Comparison of ENCODE assay signal across 16 cellular contexts in genomic region chr11:77130763-77131513, GRCh38. TPM values are rescaled to one million over a fixed set of nuclear protein-coding genes. Genes with fewer than 3 reads are reported as not detected.
DNase-seq lines count a peak whose midpoint lies in the region; ATAC-seq and TF ChIP-seq lines count a peak whose summit lies in the region.
"Had no signal": no experiment of that assay in that cellular context is flagged by ENCODE, and none has a peak within 500 bp of the region (broad histone marks: within the 10 kb centered on the region; RNA-seq: fewer than 3 reads in every experiment).

No MANE protein-coding gene starts in this region.

- peaks cover 28% of the 10 kb centered on the region for H3K4me1 ChIP-seq in adipocyte (ENCODE audit: control insufficient read depth, insufficient read depth, low read length)
- peaks cover 5% of the 10 kb centered on the region for H3K4me1 ChIP-seq in parathyroid adenoma

- H3K4me3 ChIP-seq in adipocyte (ENCODE audit: low read length), result no peak overlapping the region
- no peak overlapping the region for H3K4me3 ChIP-seq in parathyroid adenoma (ENCODE audit: low read depth, low read length)
- no peak overlapping the region for H3K4me3 ChIP-seq in H7 (ENCODE audit: insufficient read depth, low read depth, low read length)
- H3K4me3 ChIP-seq: coronary artery, lower lobe of right lung had no signal

- no peaks in the 10 kb centered on the region for H3K79me2 ChIP-seq in parathyroid adenoma

- intact Hi-C loops in Right ventricle myocardium superior (cut with DNase I), result no loop called here

- H3K27ac ChIP-seq in parathyroid adenoma, result no peak overlapping the region
- H3K27ac ChIP-seq: lower lobe of right lung had no signal

- DNase-seq in EH (ENCODE audit: low read depth) (peak; percentile 74), adipocyte (ENCODE audit: low read depth) (peak; percentile 23), Right ventricle myocardium superior (peak; percentile 87), iPS-NIHi7 (ENCODE audit: extremely low spot score) (no peak), H7 (no peak), NCI-H2029 (lab: John Stamatoyannopoulos, UW) (no peak)
- DNase-seq: activated effector memory CD4-positive, alpha-beta T cell treated with Interleukin-2 at 50 U/mL for 16 hours; CD8-positive, alpha-beta T cell; lower lobe of right lung; NCI-H2081 treated with DMSO at 0.1 percent for 48 hours; stimulated activated CD4-positive, alpha-beta T cell treated with anti-CD3 and anti-CD28 coated beads, Interleukin-1b, Interleukin-23, amount 100 ng/mL, for 48 hours had no signal

- H3K9ac ChIP-seq in adipocyte (ENCODE audit: low read length) (no peak overlapping the region), parathyroid adenoma (no peak overlapping the region)

- H3K4me2 ChIP-seq in parathyroid adenoma (ENCODE audit: low read length), result no peak overlapping the region

- peaks cover 4% of the 10 kb centered on the region for H3K27me3 ChIP-seq in adipocyte (replicated peaks; ENCODE audit: control insufficient read depth, insufficient read depth, low read length)
- no peaks in the 10 kb centered on the region for H3K27me3 ChIP-seq in parathyroid adenoma (ENCODE audit: control insufficient read depth, insufficient read depth, low read length)
- no peaks in the 10 kb centered on the region for H3K27me3 ChIP-seq in H7 (ENCODE audit: control insufficient read depth, insufficient read depth, low read length)

- peak overlapping the region; percentile 50 for H2AFZ ChIP-seq in parathyroid adenoma

- H3K9me3 ChIP-seq in adipocyte (ENCODE audit: control insufficient read depth, low read length) (peaks cover 6% of the 10 kb centered on the region), parathyroid adenoma (ENCODE audit: control insufficient read depth, low read length) (no peaks in the 10 kb centered on the region)
- H3K9me3 ChIP-seq: lower lobe of right lung had no signal

- H3K36me3 ChIP-seq in adipocyte (ENCODE audit: control insufficient read depth, insufficient read depth, low read length, severe bottlenecking), result no peaks in the 10 kb centered on the region
- no peaks in the 10 kb centered on the region for H3K36me3 ChIP-seq in parathyroid adenoma (ENCODE audit: control insufficient read depth, insufficient read depth, low read length)
- no peaks in the 10 kb centered on the region for H3K36me3 ChIP-seq in H7 (replicated peaks; ENCODE audit: control insufficient read depth, insufficient read depth, low read length)
- H3K36me3 ChIP-seq: lower lobe of right lung had no signal

- ATAC-seq in Right ventricle myocardium superior (ENCODE audit: poor library complexity) (peak; percentile 74), HG03196 (IDR thresholded peaks at IDR 0.05; ENCODE audit: unreplicated experiment) (no peak)
- ATAC-seq: CD8-positive, alpha-beta T cell; stimulated activated effector memory CD8-positive, alpha-beta T cell treated with anti-CD3 and anti-CD28 coated beads, Interleukin-12 subunit alpha, Interleukin-12 subunit beta, amount 100 ng/mL, for 72 hours had no signal

- TF ChIP-seq CTCF in parathyroid adenoma (IDR thresholded peaks at IDR 0.05), result no peak

RNA-seq across cellular contexts. Expression of gene MYO7A, which starts 2.9 kb away (rescaled TPM):
- 4.4 TPM for total RNA-seq in Right ventricle myocardium superior
- total RNA-seq in H7 (2014; rRNA removed; shearing (Covaris generic)), result 1.8 and 2.2 TPM in 2 replicates
- total RNA-seq: OCI-LY7 had no signal

RNA-seq across cellular contexts. Expression of gene OMP, which starts 28.3 kb away (rescaled TPM):
- total RNA-seq in Right ventricle myocardium superior, result not detected
- not detected in 2 replicates for total RNA-seq in H7 (2014; rRNA removed; shearing (Covaris generic))
- total RNA-seq: lower lobe of right lung, OCI-LY7 had no signal

Comparison
In these comparisons a context has a peak if more than half of its experiments do, and no peak if none do; other contexts are left out.
1. DNase-seq: peak in EH (single experiment), adipocyte (single experiment) and Right ventricle myocardium superior (single experiment); none in iPS-NIHi7 (single experiment), H7 (single experiment) and NCI-H2029 (single experiment).